17 cellular contexts compared by ENCODE assay signal in the genomic region with DNA sequence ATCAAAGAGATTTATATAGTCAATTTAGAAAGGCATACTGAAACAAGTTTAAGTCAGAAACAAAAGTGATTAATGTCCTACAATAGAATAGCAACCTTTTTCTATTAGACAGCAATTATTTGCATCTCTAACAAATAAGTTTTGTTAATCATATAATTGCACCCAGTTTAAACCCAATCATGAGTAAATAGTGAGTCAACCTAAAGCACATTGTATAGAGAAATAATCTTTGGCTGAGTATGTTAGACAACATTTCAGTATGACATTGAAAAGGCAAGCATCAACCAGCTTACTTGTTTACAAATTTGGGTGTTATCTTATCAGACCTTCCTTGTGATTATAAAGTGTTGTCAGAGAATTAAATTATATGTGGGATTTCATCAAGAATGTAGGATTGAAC.
DNase-seq lines count a peak whose midpoint lies in the region; ATAC-seq and TF ChIP-seq lines count a peak whose summit lies in the region.
"Had no signal": no experiment of that assay in that cellular context is flagged by ENCODE, and none has a peak within 500 bp of the region (broad histone marks: within the 10 kb centered on the region; RNA-seq: fewer than 3 reads in every experiment).

No MANE protein-coding gene starts in this region.

- no peak overlapping the region for H3K9ac ChIP-seq in GM23248
- H3K9ac ChIP-seq: BLaER1 had no signal

- no peaks in the 10 kb centered on the region for H3K79me2 ChIP-seq in GM23248 (ENCODE audit: insufficient read depth)

- no peaks in the 10 kb centered on the region for H3F3A ChIP-seq in GM23248 (ENCODE audit: insufficient read depth)

- in situ Hi-C loops in GM23248 (cut with MboI) = no loop called here

- H3K27me3 ChIP-seq in GM23248 (replicated peaks; ENCODE audit: insufficient read depth) (no peaks in the 10 kb centered on the region), adrenal gland (no peaks in the 10 kb centered on the region)
- H3K27me3 ChIP-seq: BLaER1 had no signal

- ATAC-seq in HG02973 (IDR thresholded peaks at IDR 0.05; ENCODE audit: unreplicated experiment) = no peak
- ATAC-seq: CD8-positive, alpha-beta T cell; HCT116 had no signal

- no peak overlapping the region for H3K4me2 ChIP-seq in GM23248 (ENCODE audit: unreplicated experiment)
- H3K4me2 ChIP-seq: BLaER1 had no signal

- DNase-seq in GM23248 = peak; percentile 3
- DNase-seq in amniotic epithelial cell (ENCODE audit: low read depth) = peak; percentile 29
- peak; percentile 39 for DNase-seq in epithelial cell of esophagus (ENCODE audit: low read depth)
- DNase-seq in activated CD4-positive, alpha-beta T cell treated with anti-CD3 and anti-CD28 coated beads for 1 hour = no peak
- DNase-seq in DMS79 (lab: John Stamatoyannopoulos, UW) = no peak
- no peak for DNase-seq in adrenal gland
- DNase-seq: Caco-2; CD4-positive, CD25-positive, alpha-beta regulatory T cell; CD8-positive, alpha-beta T cell; DMS153; EL; GF-D8; H9 had no signal

- no peaks in the 10 kb centered on the region for H3K9me2 ChIP-seq in GM23248 (ENCODE audit: insufficient read depth)

- H4K20me1 ChIP-seq in GM23248 (ENCODE audit: insufficient read depth) = no peaks in the 10 kb centered on the region
- H4K20me1 ChIP-seq: BLaER1 had no signal

- H3K27ac ChIP-seq in GM23248 = no peak overlapping the region
- H3K27ac ChIP-seq in adrenal gland = no peak overlapping the region
- H3K27ac ChIP-seq: BLaER1, C4-2B had no signal

- H3K4me3 ChIP-seq in GM23248 (no peak overlapping the region), epithelial cell of esophagus (ENCODE audit: low read length) (no peak overlapping the region), adrenal gland (no peak overlapping the region)
- H3K4me3 ChIP-seq: BLaER1 had no signal

- TF ChIP-seq POLR2A in adrenal gland (IDR thresholded peaks at IDR 0.05) = no peak

- H3K36me3 ChIP-seq in GM23248 (ENCODE audit: low read depth) (no peaks in the 10 kb centered on the region), adrenal gland (replicated peaks in 1 of 2) (no peaks in the 10 kb centered on the region)
- H3K36me3 ChIP-seq: BLaER1 had no signal

- H3K4me1 ChIP-seq in GM23248 (ENCODE audit: insufficient read depth) (no peaks in the 10 kb centered on the region), adrenal gland (replicated peaks in 1 of 2) (no peaks in the 10 kb centered on the region)
- H3K4me1 ChIP-seq: BLaER1, Caco-2 had no signal

- no peak overlapping the region for H2AFZ ChIP-seq in GM23248

- H3K9me3 ChIP-seq in GM23248 (ENCODE audit: low read depth) = no peaks in the 10 kb centered on the region
- no peaks in the 10 kb centered on the region for H3K9me3 ChIP-seq in adrenal gland (replicated peaks in 1 of 3)
- H3K9me3 ChIP-seq: BLaER1, Caco-2 had no signal

- TF ChIP-seq CTCF in epithelial cell of esophagus (IDR thresholded peaks at IDR 0.05; ENCODE audit: insufficient read depth, low read depth, low read length, missing control alignments) (no peak), adrenal gland (IDR thresholded peaks at IDR 0.05) (no peak)

- intact Hi-C loops in adrenal gland (cut with DNase I) = no loop called here

Comparison
In these comparisons a context has a peak if more than half of its experiments do, and no peak if none do; other contexts are left out.
1. DNase-seq: peak in GM23248 (single experiment), amniotic epithelial cell (single experiment) and epithelial cell of esophagus (single experiment); none in activated CD4-positive, alpha-beta T cell treated with anti-CD3 and anti-CD28 coated beads for 1 hour (single experiment), DMS79 (single experiment) and adrenal gland (0 of 7).